8 cellular contexts compared by ENCODE assay signal in genomic region chr14:93219103-93219726, GRCh38. TPM values are rescaled to one million over a fixed set of nuclear protein-coding genes. Genes with fewer than 3 reads are reported as not detected.
DNase-seq lines count a peak whose midpoint lies in the region; ATAC-seq and TF ChIP-seq lines count a peak whose summit lies in the region.

No MANE protein-coding gene starts in this region.

- H3K4me3 ChIP-seq in AG04450 (ENCODE audit: low read depth, low read length) (no peak overlapping the region), GM12865 (ENCODE audit: low read depth, low read length) (no peak overlapping the region), iPS DF 6.9 (ENCODE audit: low read length) (no peak overlapping the region)

- no peaks in the 10 kb centered on the region for H3K9me3 ChIP-seq in AG04450 (ENCODE audit: control insufficient read depth, insufficient read depth, low read length)
- no peaks in the 10 kb centered on the region for H3K9me3 ChIP-seq in iPS DF 6.9 (ENCODE audit: control insufficient read depth, insufficient read depth, low read length)

- H3K27me3 ChIP-seq in AG04450 (ENCODE audit: control insufficient read depth, insufficient read depth, low read length) (no peaks in the 10 kb centered on the region), iPS DF 6.9 (ENCODE audit: control insufficient read depth, insufficient read depth, low read length) (no peaks in the 10 kb centered on the region)

- H3K36me3 ChIP-seq in iPS DF 6.9 (ENCODE audit: control insufficient read depth, insufficient read depth, low read length) = peaks cover 5% of the 10 kb centered on the region; the same call in 1 of the 2 replicates

- H3K4me1 Mint-ChIP-seq in stimulated activated naive B cell treated with anti-CD40 and anti-IgM and Interleukin-4, amounts not matched to agents 10 μg/mL and 1 μg/mL and 100 μg/mL, for 72 hours = peaks cover 0 to 3% of the 10 kb centered on the region in 2 donors

- no CpG with 5 or more reads among the region's 3 CpGs for WGBS in iPS DF 6.9 (ENCODE audit: insufficient coverage, insufficient read length)

- H3K4me1 ChIP-seq in iPS DF 6.9 (ENCODE audit: control insufficient read depth, insufficient read depth, low read length) = no peaks in the 10 kb centered on the region

- H3K9me3 Mint-ChIP-seq in stimulated activated naive B cell treated with anti-CD40 and anti-IgM and Interleukin-4, amounts not matched to agents 10 μg/mL and 1 μg/mL and 100 μg/mL, for 72 hours = no peaks in the 10 kb centered on the region

- no peaks in the 10 kb centered on the region for H3K27me3 Mint-ChIP-seq in stimulated activated naive B cell treated with anti-CD40 and anti-IgM and Interleukin-4, amounts not matched to agents 10 μg/mL and 1 μg/mL and 100 μg/mL, for 72 hours

- H3K36me3 Mint-ChIP-seq in stimulated activated naive B cell treated with anti-CD40 and anti-IgM and Interleukin-4, amounts not matched to agents 10 μg/mL and 1 μg/mL and 100 μg/mL, for 72 hours = peaks cover 27 to 50% of the 10 kb centered on the region in 2 donors

- TF ChIP-seq CTCF in AG04450 (IDR thresholded peaks at IDR 0.05; ENCODE audit: low read depth, low read length) (peak; percentile 68), GM12865 (IDR thresholded peaks at IDR 0.05; ENCODE audit: insufficient read depth, low read depth, low read length, missing control alignments) (peak; percentile 65)

- no peak overlapping the region for H3K4me3 Mint-ChIP-seq in stimulated activated naive B cell treated with anti-CD40 and anti-IgM and Interleukin-4, amounts not matched to agents 10 μg/mL and 1 μg/mL and 100 μg/mL, for 72 hours

- H3K27ac ChIP-seq in AG04450 (ENCODE audit: low read depth, low read length) (no peak overlapping the region), iPS DF 6.9 (ENCODE audit: low read length) (no peak overlapping the region)

- POLR2A ChIA-PET in AG04450 (lab: Yijun Ruan, JAX) = interaction anchor here (1.0 kb wide), 1 partner anchor 34 kb away, joined by 3 read pairs; the partner anchor contains the start of genes LYSET and MOAP1

- no peak overlapping the region for H3K27ac Mint-ChIP-seq in stimulated activated naive B cell treated with anti-CD40 and anti-IgM and Interleukin-4, amounts not matched to agents 10 μg/mL and 1 μg/mL and 100 μg/mL, for 72 hours

- CTCF ChIA-PET in AG04450 (lab: Charles Lee) = interaction anchor here (0.6 to 3.5 kb wide), 9 partner anchors 9 to 324 kb away, joined by 3 to 23 read pairs (median 3); no protein-coding TSS in a partner anchor

- DNase-seq in AG04450 (ENCODE audit: low read depth, low spot score) (no peak), GM12865 (ENCODE audit: low read depth) (peak; percentile 78), NOMO-1 treated with DMSO at 0.1 percent for 48 hours (lab: John Stamatoyannopoulos, UW; ENCODE audit: unreplicated experiment) (peak; percentile 37), iPS DF 6.9 (ENCODE audit: low read depth, low spot score) (peak; percentile 18)
- peak; percentile 46 for DNase-seq in activated naive CD4-positive, alpha-beta T cell treated with anti-CD3 and anti-CD28 coated beads, Interleukin-2, amount 50 U/mL, for 16 hours
- DNase-seq in stimulated activated naive B cell treated with anti-CD40 and anti-IgM and Interleukin-4, amounts not matched to agents 10 μg/mL and 1 μg/mL and 100 μg/mL, for 72 hours = no peak

- ATAC-seq in HG03571 (IDR thresholded peaks at IDR 0.05; ENCODE audit: unreplicated experiment) (peak; percentile 62), HG03432 (IDR thresholded peaks at IDR 0.05; ENCODE audit: unreplicated experiment) (no peak)
- ATAC-seq in stimulated activated naive B cell treated with anti-CD40 and anti-IgM and Interleukin-4, amounts not matched to agents 10 μg/mL and 1 μg/mL and 100 μg/mL, for 72 hours (replicated peaks) = peak; percentile 77 to 80

RNA-seq across cellular contexts. Expression of gene UBR7, which starts 12.2 kb away (rescaled TPM):
- 25.4 and 30.7 TPM in 2 replicates for polyA plus RNA-seq in AG04450 (2011; rRNA removed)
- 11.4 and 15.7 TPM in 2 replicates for polyA minus RNA-seq in AG04450 (2011; rRNA and poly(A)+ RNA removed)

RNA-seq across cellular contexts. Expression of gene GON7, which starts 12.3 kb away (rescaled TPM):
- 7.5 and 8.2 TPM in 2 replicates for polyA plus RNA-seq in AG04450 (2011; rRNA removed)
- polyA minus RNA-seq in AG04450 (2011; rRNA and poly(A)+ RNA removed) = 1.4 and 2.2 TPM in 2 replicates

RNA-seq across cellular contexts. Expression of gene LYSET, which starts 34.1 kb away (rescaled TPM):
- 12.2 and 15.6 TPM in 2 replicates for polyA plus RNA-seq in AG04450 (2011; rRNA removed)
- 3.3 and 4.6 TPM in 2 replicates for polyA minus RNA-seq in AG04450 (2011; rRNA and poly(A)+ RNA removed)

RNA-seq across cellular contexts. Expression of gene MOAP1, which starts 34.5 kb away (rescaled TPM):
- polyA plus RNA-seq in AG04450 (2011; rRNA removed) = 16.7 and 21.0 TPM in 2 replicates
- 5.8 and 7.4 TPM in 2 replicates for polyA minus RNA-seq in AG04450 (2011; rRNA and poly(A)+ RNA removed)

Comparison
In these comparisons a context has a peak if more than half of its experiments do, and no peak if none do; other contexts are left out.
1. DNase-seq: peak in GM12865 (single experiment), NOMO-1 treated with DMSO at 0.1 percent for 48 hours (single experiment), activated naive CD4-positive, alpha-beta T cell treated with anti-CD3 and anti-CD28 coated beads, Interleukin-2, amount 50 U/mL, for 16 hours (single experiment) and iPS DF 6.9 (single experiment); none in AG04450 (single experiment) and stimulated activated naive B cell treated with anti-CD40 and anti-IgM and Interleukin-4, amounts not matched to agents 10 μg/mL and 1 μg/mL and 100 μg/mL, for 72 hours (single experiment).